ENCODE assay signal across 24 cellular contexts in genomic region chr11:72116019-72116755, GRCh38. TPM values are rescaled to one million over a fixed set of nuclear protein-coding genes. Genes with fewer than 3 reads are reported as not detected.
DNase-seq lines count a peak whose midpoint lies in the region; TF ChIP-seq lines count a peak whose summit lies in the region.
"Had no signal": no experiment of that assay in that cellular context is flagged by ENCODE, and none has a peak within 500 bp of the region (broad histone marks: within the 10 kb centered on the region; RNA-seq: fewer than 3 reads in every experiment).

No MANE protein-coding gene starts in this region.

- H4K20me1 ChIP-seq in osteoblast (ENCODE audit: insufficient read depth, low read length), result no peaks in the 10 kb centered on the region
- H4K20me1 ChIP-seq: BLaER1 treated with 17β-estradiol and CSF1 and Interleukin-3, amounts not matched to agents 10 nM and 100 nM had no signal

- no peaks in the 10 kb centered on the region for H3K9me3 ChIP-seq in osteoblast (ENCODE audit: low read depth, low read length)
- H3K9me3 ChIP-seq: BLaER1 treated with 17β-estradiol and CSF1 and Interleukin-3, amounts not matched to agents 10 nM and 100 nM; SK-N-SH had no signal

- H3K4me1 ChIP-seq in osteoblast (ENCODE audit: insufficient read depth, low read length), result peaks cover 33% of the 10 kb centered on the region

- H3K27me3 ChIP-seq in osteoblast (ENCODE audit: insufficient read depth, low read length) (no peaks in the 10 kb centered on the region), brain microvascular endothelial cell (replicated peaks) (no peaks in the 10 kb centered on the region)
- H3K27me3 ChIP-seq: BLaER1 treated with 17β-estradiol and CSF1 and Interleukin-3, amounts not matched to agents 10 nM and 100 nM had no signal

- H3K9me3 Mint-ChIP-seq in activated CD4-positive, alpha-beta T cell treated with anti-CD3 and anti-CD28 coated beads, Interleukin-2, amount 10 ng/mL, durations not matched to agents 7 days and 5 days, result peaks cover 3% of the 10 kb centered on the region
- H3K9me3 Mint-ChIP-seq: CD8-positive, alpha-beta memory T cell had no signal

- H3K36me3 ChIP-seq in osteoblast (ENCODE audit: insufficient read depth, low read length), result no peaks in the 10 kb centered on the region
- H3K36me3 ChIP-seq in brain microvascular endothelial cell (replicated peaks), result no peaks in the 10 kb centered on the region

- no peak overlapping the region for H3K4me3 Mint-ChIP-seq in activated CD4-positive, alpha-beta T cell treated with anti-CD3 and anti-CD28 coated beads, Interleukin-2, amount 10 ng/mL, durations not matched to agents 7 days and 5 days

- POLR2A ChIA-PET in activated CD4-positive, alpha-beta T cell treated with anti-CD3 and anti-CD28 coated beads, Interleukin-2, amount 10 ng/mL, durations not matched to agents 7 days and 5 days (lab: Charles Lee), result no interaction called here

- peaks cover 2% of the 10 kb centered on the region for H3K36me3 Mint-ChIP-seq in activated CD4-positive, alpha-beta T cell treated with anti-CD3 and anti-CD28 coated beads, Interleukin-2, amount 10 ng/mL, durations not matched to agents 7 days and 5 days (ENCODE audit: low read depth)

- peaks cover 8% of the 10 kb centered on the region for H3K79me2 ChIP-seq in osteoblast (ENCODE audit: insufficient read depth, low read length)

- in situ Hi-C loops in brain microvascular endothelial cell (cut with HindIII; ENCODE audit: low pct_ligation_motif_present, low sequenced_read_pairs), result no loop called here

- peaks cover 24% of the 10 kb centered on the region for H3K4me1 Mint-ChIP-seq in activated CD4-positive, alpha-beta T cell treated with anti-CD3 and anti-CD28 coated beads, Interleukin-2, amount 10 ng/mL, durations not matched to agents 7 days and 5 days

- no peak overlapping the region for H3K4me2 ChIP-seq in osteoblast (ENCODE audit: insufficient read depth, low read length)
- H3K4me2 ChIP-seq: BLaER1 treated with 17β-estradiol and CSF1 and Interleukin-3, amounts not matched to agents 10 nM and 100 nM; SK-N-SH had no signal

- H3K27me3 Mint-ChIP-seq in activated CD4-positive, alpha-beta T cell treated with anti-CD3 and anti-CD28 coated beads, Interleukin-2, amount 10 ng/mL, durations not matched to agents 7 days and 5 days, result no peaks in the 10 kb centered on the region

- peak overlapping the region; percentile 58 for H2AFZ ChIP-seq in osteoblast (ENCODE audit: low read length)

- no peak for TF ChIP-seq CTCF in epithelial cell of esophagus (IDR thresholded peaks at IDR 0.05; ENCODE audit: insufficient read depth, low read depth, low read length, missing control alignments)
- TF ChIP-seq CTCF in osteoblast (IDR thresholded peaks at IDR 0.05; ENCODE audit: extremely low read depth, low read depth, low read length), result no peak
- no peak for TF ChIP-seq CTCF in brain microvascular endothelial cell (IDR thresholded peaks at IDR 0.05; ENCODE audit: low read depth, low read length, missing control alignments)

- DNase-seq in activated CD4-positive, alpha-beta T cell treated with anti-CD3 and anti-CD28 coated beads, Interleukin-2, amount 10 ng/mL, durations not matched to agents 7 days and 5 days, result no peak
- DNase-seq in activated CD4-positive, alpha-beta T cell treated with anti-CD3 and anti-CD28 coated beads, Interleukin-2, amount 50 U/mL, for 48 hours, result no peak
- DNase-seq in M059J (ENCODE audit: low read depth) (peak; percentile 31), epithelial cell of esophagus (ENCODE audit: low read depth) (peak; percentile 48), osteoblast (ENCODE audit: insufficient read length, low spot score, missing footprints) (no peak), brain microvascular endothelial cell (no peak), cortex of kidney (lab: John Stamatoyannopoulos, UW) (no peak)
- no peak for DNase-seq in NK-92 treated with Interleukin-12 subunit alpha and Interleukin-12 subunit beta, amount 100 ng/mL, for 24 hours (lab: John Stamatoyannopoulos, UW)
- DNase-seq: ACHN; Calu3; CD8-positive, alpha-beta memory T cell; DMS153; H7; NCI-H1092; NCI-H1436; NCI-H187 treated with DMSO at 0.1 percent for 48 hours; NCI-H2107; NCI-H510A; SIG-M5; SK-N-SH had no signal

- H3K27ac ChIP-seq in osteoblast (ENCODE audit: low read depth, low read length) (no peak overlapping the region), brain microvascular endothelial cell (no peak overlapping the region)
- H3K27ac ChIP-seq: 22Rv1; BLaER1 treated with 17β-estradiol and CSF1 and Interleukin-3, amounts not matched to agents 10 nM and 100 nM had no signal

- peak overlapping the region; percentile 6 for H3K27ac Mint-ChIP-seq in activated CD4-positive, alpha-beta T cell treated with anti-CD3 and anti-CD28 coated beads, Interleukin-2, amount 10 ng/mL, durations not matched to agents 7 days and 5 days
- H3K27ac Mint-ChIP-seq: CD8-positive, alpha-beta memory T cell had no signal

- CTCF ChIA-PET in activated CD4-positive, alpha-beta T cell treated with anti-CD3 and anti-CD28 coated beads, Interleukin-2, amount 10 ng/mL, durations not matched to agents 7 days and 5 days (lab: Charles Lee), result interaction anchor here (0.6 to 1.8 kb wide), 4 partner anchors 10 to 779 kb away, joined by 3 to 5 read pairs (median 4); partner anchors contain the start of gene TOMT

- H3K4me3 ChIP-seq in epithelial cell of esophagus (ENCODE audit: low read length), result no peak overlapping the region
- no peak overlapping the region for H3K4me3 ChIP-seq in osteoblast (ENCODE audit: insufficient read depth, low read length)
- no peak overlapping the region for H3K4me3 ChIP-seq in brain microvascular endothelial cell (ENCODE audit: low read depth, low read length)
- H3K4me3 ChIP-seq: BLaER1 treated with 17β-estradiol and CSF1 and Interleukin-3, amounts not matched to agents 10 nM and 100 nM had no signal

RNA-seq across cellular contexts. Expression of gene ANAPC15, which starts 3.7 kb away (rescaled TPM):
- 10 to 100 TPM; 74.5 to 79.6 TPM for total RNA-seq in activated CD4-positive, alpha-beta T cell treated with anti-CD3 and anti-CD28 coated beads, Interleukin-2, amount 10 ng/mL, durations not matched to agents 7 days and 5 days
- 36.3 and 40.1 TPM in 2 replicates for total RNA-seq in M059J (2014; rRNA removed; shearing (Covaris generic))
- total RNA-seq in osteoblast, result 21.7 and 23.0 TPM in 2 replicates

RNA-seq across cellular contexts. Expression of gene TOMT, which starts 10.5 kb away (rescaled TPM):
- total RNA-seq in activated CD4-positive, alpha-beta T cell treated with anti-CD3 and anti-CD28 coated beads, Interleukin-2, amount 10 ng/mL, durations not matched to agents 7 days and 5 days, result not detected
- total RNA-seq in M059J (2014; rRNA removed; shearing (Covaris generic)), result not detected in 2 replicates
- not detected in 2 replicates for total RNA-seq in osteoblast
- total RNA-seq: Calu3; CD8-positive, alpha-beta memory T cell; Daoy; LHCN-M2 had no signal

RNA-seq across cellular contexts. Expression of gene LAMTOR1, which starts 13.1 kb away (rescaled TPM):
- total RNA-seq in activated CD4-positive, alpha-beta T cell treated with anti-CD3 and anti-CD28 coated beads, Interleukin-2, amount 10 ng/mL, durations not matched to agents 7 days and 5 days, result 10 to 100 TPM; 68.1 to 70.4 TPM
- 114 TPM in 2 replicates for total RNA-seq in M059J (2014; rRNA removed; shearing (Covaris generic))
- total RNA-seq in osteoblast, result 131 and 138 TPM in 2 replicates

RNA-seq across cellular contexts. Expression of gene FOLR3, which starts 19.3 kb away (rescaled TPM):
- not detected for total RNA-seq in activated CD4-positive, alpha-beta T cell treated with anti-CD3 and anti-CD28 coated beads, Interleukin-2, amount 10 ng/mL, durations not matched to agents 7 days and 5 days
- 0.17 and 1.4 TPM in 2 replicates for total RNA-seq in M059J (2014; rRNA removed; shearing (Covaris generic))
- total RNA-seq in osteoblast, result 0.88 and 1.1 TPM in 2 replicates
- total RNA-seq: Calu3; CD8-positive, alpha-beta memory T cell; Daoy; H7; LHCN-M2 had no signal

RNA-seq across cellular contexts. Expression of gene LRRC51, which starts 35.5 kb away (rescaled TPM):
- 1 to 10 TPM; 9.3 to 9.5 TPM for total RNA-seq in activated CD4-positive, alpha-beta T cell treated with anti-CD3 and anti-CD28 coated beads, Interleukin-2, amount 10 ng/mL, durations not matched to agents 7 days and 5 days
- 4.8 and 5.2 TPM in 2 replicates for total RNA-seq in M059J (2014; rRNA removed; shearing (Covaris generic))
- 5.1 and 6.2 TPM in 2 replicates for total RNA-seq in osteoblast

Comparison
In these comparisons a context has a peak if more than half of its experiments do, and no peak if none do; other contexts are left out.
1. DNase-seq: peak in M059J (single experiment) and epithelial cell of esophagus (single experiment); none in activated CD4-positive, alpha-beta T cell treated with anti-CD3 and anti-CD28 coated beads, Interleukin-2, amount 10 ng/mL, durations not matched to agents 7 days and 5 days (single experiment), activated CD4-positive, alpha-beta T cell treated with anti-CD3 and anti-CD28 coated beads, Interleukin-2, amount 50 U/mL, for 48 hours (0 of 2), osteoblast (single experiment), NK-92 treated with Interleukin-12 subunit alpha and Interleukin-12 subunit beta, amount 100 ng/mL, for 24 hours (single experiment), brain microvascular endothelial cell (single experiment) and cortex of kidney (single experiment).